ENCODE assay signal across 18 cellular contexts in the genomic region with DNA sequence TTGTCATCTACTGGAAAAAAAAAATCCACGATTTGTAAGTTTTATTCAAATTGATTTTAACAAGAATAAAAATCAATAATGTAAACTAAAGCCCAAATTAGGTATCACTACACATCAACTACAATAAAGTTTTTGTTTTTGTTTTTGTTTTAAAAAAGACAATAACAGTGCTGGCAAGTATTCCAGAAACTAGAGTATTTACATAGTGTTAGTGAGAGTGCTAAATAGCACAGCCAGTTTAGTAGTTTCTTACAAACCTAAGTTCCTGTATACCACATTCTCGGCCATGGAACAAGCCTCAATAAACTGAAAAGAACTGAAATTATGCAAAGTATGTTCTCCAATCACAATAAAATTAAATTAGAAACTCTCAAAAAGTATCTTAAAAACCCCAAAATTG. TPM values are rescaled to one million over a fixed set of nuclear protein-coding genes. Genes with fewer than 3 reads are reported as not detected.
DNase-seq lines count a peak whose midpoint lies in the region; ATAC-seq, FAIRE-seq and TF ChIP-seq lines count a peak whose summit lies in the region.
"Had no signal": no experiment of that assay in that cellular context is flagged by ENCODE, and none has a peak within 500 bp of the region (broad histone marks: within the 10 kb centered on the region; RNA-seq: fewer than 3 reads in every experiment).

No MANE protein-coding gene starts in this region.

- H3K4me1 ChIP-seq in A549 (peaks cover 42% of the 10 kb centered on the region), HCT116 (ENCODE audit: control insufficient read depth in 1 of 2, insufficient read depth in 2 of 2, low read length in 2 of 2) (peaks cover 54 to 66% of the 10 kb centered on the region in 2 experiments)
- H3K4me1 ChIP-seq: breast epithelium had no signal

- no TSS peak for BruUV-seq in HCT116 (replicated peaks; lab: Mats Ljungman, UMichigan)

- H4K20me1 ChIP-seq in HCT116 (ENCODE audit: insufficient read depth): no peaks in the 10 kb centered on the region; the same call in 1 of the 2 replicates

- H3K4me3 ChIP-seq in A549 (no peak overlapping the region), HCT116 (replicated peaks in 1 of 2; ENCODE audit: low read depth in 1 of 2, low read length in 2 of 2) (no peak overlapping the region)
- H3K4me3 ChIP-seq: breast epithelium, lung, SK-N-MC, spleen had no signal

- POLR2A ChIA-PET in A549 (lab: Yijun Ruan, JAX) (no interaction called here), HCT116 (lab: Charles Lee) (no interaction called here)

- FAIRE-seq in A549 (lab: Jason Lieb, UNC) (no peak), RCC 7860 (lab: Jason Lieb, UNC) (no peak)
- FAIRE-seq: urothelium cell line had no signal

- RAD21 ChIA-PET in HCT116 (lab: Charles Lee; ENCODE audit: low non-redundant PET in 1 of 2, low total read pairs in 2 of 2, uncharacterized antibody in 2 of 2, unreplicated experiment in 2 of 2): no interaction called here

- H3K27me3 ChIP-seq in HCT116 (ENCODE audit: insufficient read depth, low read length): no peaks in the 10 kb centered on the region
- H3K27me3 ChIP-seq: breast epithelium, spleen had no signal

- DNase-seq in A549 (ENCODE audit: low read depth in 1 of 2, low spot score in 1 of 2): no peak
- DNase-seq in HCT116 (ENCODE audit: low read depth, low spot score): no peak
- no peak for DNase-seq in effector CD4-positive, alpha-beta T cell
- DNase-seq in RCC 7860 (ENCODE audit: low spot score): no peak
- no peak for DNase-seq in anterior cingulate cortex (lab: John Stamatoyannopoulos, UW)
- DNase-seq: activated B cell treated with CpG ODN at 0.5 μM for 24 hours, DMS79, HFFc6, NCI-H1930, occipital lobe, spleen had no signal

- H3K27ac ChIP-seq in A549 (no peak overlapping the region), HCT116 (ENCODE audit: low read depth, low read length) (peak overlapping the region; percentile 52; the same call in 1 of the 2 replicates)
- H3K27ac ChIP-seq: breast epithelium, SK-N-MC had no signal

- TF ChIP-seq POLR2A in A549 (IDR thresholded peaks at IDR 0.05; ENCODE audit: low read length) (no peak), HCT116 (IDR thresholded peaks at IDR 0.05; ENCODE audit: borderline replicate concordance, extremely low read depth, insufficient read depth, insufficient read length) (no peak)

- CTCF ChIA-PET in A549 (lab: Yijun Ruan, JAX) (interaction anchor here (0.9 to 1.1 kb wide), 2 partner anchors 9 to 28 kb away, joined by 3 to 4 read pairs; no protein-coding TSS in a partner anchor), HCT116 (lab: Charles Lee) (no interaction called here)

- H3K9me3 ChIP-seq in A549: 0 out of 3 replicates have a peak, but pooled peaks cover 2% of the 10 kb centered on the region
- H3K9me3 ChIP-seq in HCT116 (ENCODE audit: control insufficient read depth in 1 of 2, insufficient read depth in 1 of 2, low read depth in 1 of 2, low read length in 2 of 2): no peaks in the 10 kb centered on the region
- H3K9me3 ChIP-seq: breast epithelium, spleen had no signal

- no peak overlapping the region for H2AFZ ChIP-seq in HCT116 (ENCODE audit: low read depth, low read length, poor library complexity, severe bottlenecking)

- intact Hi-C loops in HCT116 (cut with micrococcal nuclease): no loop called here

- 0 out of 4 replicates have a peak, but pooled peaks cover 0 to 4% of the 10 kb centered on the region in 2 experiments for H3K36me3 ChIP-seq in HCT116 (ENCODE audit: control insufficient read depth in 1 of 2, insufficient read depth in 2 of 2, low read length in 2 of 2)
- H3K36me3 ChIP-seq: breast epithelium, spleen had no signal

- TF ChIP-seq RAD21 in A549 (conservative IDR thresholded peaks at IDR 0.05 in 1 of 2, IDR thresholded peaks at IDR 0.05 in 1 of 2): no peak
- no peak for TF ChIP-seq RAD21 in HCT116 (IDR thresholded peaks at IDR 0.05; ENCODE audit: low read depth)

- peaks cover 100% of the 10 kb centered on the region for H3K79me2 ChIP-seq in HCT116 (ENCODE audit: insufficient read depth, low read length)

- H3K9me2 ChIP-seq in HCT116 (ENCODE audit: insufficient read depth): no peaks in the 10 kb centered on the region

- H3K4me2 ChIP-seq in A549: 0 out of 3 replicates have a peak overlapping the region, but pooled peaks have one; percentile 5
- H3K4me2 ChIP-seq in HCT116 (ENCODE audit: low read length): no peak overlapping the region; the same call in 1 of the 2 replicates

- TF ChIP-seq CTCF in A549 (IDR thresholded peaks at IDR 0.05) (no peak), HCT116 (IDR thresholded peaks at IDR 0.05 in 2 of 3, conservative IDR thresholded peaks at IDR 0.05 in 1 of 3; ENCODE audit: borderline replicate concordance in 1 of 3, insufficient read depth in 1 of 3, low read depth in 2 of 3, low read length in 2 of 3) (no peak)

- 84% methylated on average over 2 of the region's 2 CpGs for whole genome bisulfite sequencing in A549 (ENCODE audit: missing lambda C conversion rate)

- ATAC-seq in A549 (no peak), GM18907 (IDR thresholded peaks at IDR 0.05; ENCODE audit: unreplicated experiment) (peak; percentile 47), HCT116 (no peak), HG03354 (IDR thresholded peaks at IDR 0.05; ENCODE audit: poor library complexity, severe bottlenecking, unreplicated experiment) (peak; percentile 80), HG03469 (IDR thresholded peaks at IDR 0.05; ENCODE audit: unreplicated experiment) (no peak)

- no peak overlapping the region for H3K9ac ChIP-seq in HCT116 (ENCODE audit: low read length)

- TF ChIP-seq EP300 in A549 (IDR thresholded peaks at IDR 0.05): no peak

TF ChIP-seq in A549, 52 proteins besides CTCF, POLR2A, EP300 and RAD21:
- TF ChIP-seq TFCP2L1 (CRISPR knock-in tag; IDR thresholded peaks at IDR 0.05) (no peak), JUNB (IDR thresholded peaks at IDR 0.05) (no peak), ZNF302 (CRISPR knock-in tag; IDR thresholded peaks at IDR 0.05) (no peak), PHF8 (IDR thresholded peaks at IDR 0.05; ENCODE audit: borderline replicate concordance, low read depth) (no peak)

TF ChIP-seq in HCT116, 20 proteins besides CTCF, POLR2A, EP300 and RAD21:
- TF ChIP-seq YY1 (IDR thresholded peaks at IDR 0.05; ENCODE audit: extremely low read depth, insufficient replicate concordance, low read depth, low read length): no peak
- no peak for TF ChIP-seq EZH2phosphoT487 (IDR thresholded peaks at IDR 0.05; ENCODE audit: borderline replicate concordance)
TF ChIP-seq in HCT116: peak in this region for 0.

RNA-seq across cellular contexts. Expression of a gene that starts 8.1 kb away (rescaled TPM):
- polyA plus RNA-seq in A549 (2011; rRNA removed) (39.0 and 49.3 TPM in 2 replicates), A549 (2017; fragmentation: RNase III; extraction: RNeasy Plus Mini Kit Qiagen cat#74134 plus additional on column Dnase treatment) (22.1 to 26.9 TPM (median 24.8 TPM) in 3 replicates)
- polyA plus RNA-seq in A549 (2012; cell fraction: cytosol; rRNA removed): 6.3 and 7.7 TPM in 2 replicates
- polyA plus RNA-seq in A549 (2012; cell fraction: nucleus; rRNA removed): 6.2 and 12.8 TPM in 2 replicates
- 32.2 and 32.4 TPM in 2 replicates for polyA minus RNA-seq in A549 (2011; rRNA and poly(A)+ RNA removed)
- 80.3 TPM for total RNA-seq in HCT116 (2021; ENCODE audit: unreplicated experiment)
- 17.4 and 25.6 TPM in 2 replicates for polyA plus RNA-seq in HCT116 (2012)

Comparison
In these comparisons a context has a peak if more than half of its experiments do, and no peak if none do; other contexts are left out.
1. ATAC-seq: peak in GM18907 (single experiment) and HG03354 (single experiment); none in A549 (0 of 2), HCT116 (single experiment) and HG03469 (single experiment).